Comparison of ENCODE assay signal across 8 cellular contexts in genomic region chr3:128489860-128490649, GRCh38. TPM values are rescaled to one million over a fixed set of nuclear protein-coding genes. Genes with fewer than 3 reads are reported as not detected.
DNase-seq lines count a peak whose midpoint lies in the region; ATAC-seq and TF ChIP-seq lines count a peak whose summit lies in the region.

No MANE protein-coding gene starts in this region.

- no peak overlapping the region for H2BK20ac ChIP-seq in H9 (ENCODE audit: low read depth, low read length, poor library complexity, severe bottlenecking)

- DNase-seq in AG04450 (ENCODE audit: low read depth, low spot score) = no peak
- DNase-seq in H9 = peak; percentile 71
- DNase-seq in UCSD-AML1 (lab: John Stamatoyannopoulos, UW; ENCODE audit: unreplicated experiment) = peak; percentile 59
- peak in 1 of 2 donors; percentile 56 for DNase-seq in fibroblast of lung (ENCODE audit: low read depth in 2 of 2)
- DNase-seq in omental fat pad (ENCODE audit: low spot score) = peak; percentile 20
- DNase-seq in SW480 (ENCODE audit: low spot score) = no peak
- DNase-seq in hepatic stellate cell (ENCODE audit: low spot score) = no peak

- H3K18ac ChIP-seq in H9 (ENCODE audit: insufficient read length, low read depth, low read length) = no peak overlapping the region

- H2BK5ac ChIP-seq in H9 (ENCODE audit: insufficient read length, low read length) = no peak overlapping the region

- H4K8ac ChIP-seq in H9 (replicated peaks; ENCODE audit: insufficient read length, low read depth, low read length) = no peak overlapping the region

- H4K20me1 ChIP-seq in H9 (ENCODE audit: control insufficient read depth, insufficient read depth, insufficient read length) (peaks cover 5% of the 10 kb centered on the region), fibroblast of lung (ENCODE audit: control insufficient read depth, extremely low read depth, insufficient read depth, low read length) (no peaks in the 10 kb centered on the region)

- peaks cover 21% of the 10 kb centered on the region for H3K23me2 ChIP-seq in H9 (ENCODE audit: insufficient read length, low read depth, low read length, poor library complexity, severe bottlenecking)

- peaks cover 4 to 5% of the 10 kb centered on the region in 2 experiments; a peak in 4 of 5 replicates for H3K9me3 Mint-ChIP-seq in H9

- POLR2A ChIA-PET in AG04450 (lab: Yijun Ruan, JAX) = no interaction called here

- no peak overlapping the region for H3K56ac ChIP-seq in H9 (ENCODE audit: insufficient read length, low read depth, low read length)

- WGBS in H9 (ENCODE audit: extremely low coverage, insufficient read length, low lambda C conversion rate) = no CpG with 5 or more reads among the region's 69 CpGs

- H3K27ac ChIP-seq in AG04450 (ENCODE audit: low read depth, low read length) (peak overlapping the region; percentile 75), H9 (ENCODE audit: insufficient read length, low read depth, low read length) (no peak overlapping the region), fibroblast of lung (ENCODE audit: insufficient read depth, low read length) (peak overlapping the region; percentile 74)

- H3K79me1 ChIP-seq in H9 (ENCODE audit: insufficient read depth, low read depth, low read length, poor library complexity, severe bottlenecking) = no peaks in the 10 kb centered on the region

- no peaks in the 10 kb centered on the region; a peak in 1 of 7 replicates for H3K36me3 Mint-ChIP-seq in H9 (ENCODE audit: insufficient read depth in 1 of 3, low read depth in 3 of 3)

- peaks cover 99% of the 10 kb centered on the region for H3K27me3 Mint-ChIP-seq in H9 (ENCODE audit: low read depth)

- H3T11ph ChIP-seq in H9 (ENCODE audit: low read length) = no peak overlapping the region

- H3K27me3 ChIP-seq in AG04450 (ENCODE audit: control insufficient read depth, insufficient read depth, low read length) (peaks cover 2% of the 10 kb centered on the region), H9 (ENCODE audit: insufficient read depth, low read length) (peaks cover 89% of the 10 kb centered on the region), fibroblast of lung (ENCODE audit: control insufficient read depth, insufficient read depth, low read length) (peaks cover 58% of the 10 kb centered on the region)

- H3K9me3 ChIP-seq in AG04450 (ENCODE audit: control insufficient read depth, insufficient read depth, low read length) (no peaks in the 10 kb centered on the region; the same call in 1 of the 2 replicates), H9 (ENCODE audit: control insufficient read depth, low read depth, low read length) (no peaks in the 10 kb centered on the region), fibroblast of lung (ENCODE audit: control insufficient read depth, insufficient read depth, low read depth, low read length) (no peaks in the 10 kb centered on the region)

- no peak overlapping the region for H2AK5ac ChIP-seq in H9 (ENCODE audit: insufficient read length, low read length)

- peak overlapping the region; percentile 56 to 81 for H3K4me3 Mint-ChIP-seq in H9

- H3K14ac ChIP-seq in H9 (ENCODE audit: insufficient read depth, low read length) = no peak overlapping the region

- peak overlapping the region; percentile 84 for H3K4me2 ChIP-seq in H9 (ENCODE audit: insufficient read depth, insufficient read length, low read length)
- H3K4me2 ChIP-seq in fibroblast of lung (ENCODE audit: extremely low read depth, insufficient read depth, low read length) = peak overlapping the region; percentile 82

- no peak overlapping the region for H4K91ac ChIP-seq in H9 (ENCODE audit: insufficient read length, low read depth, low read length)

- CTCF ChIA-PET in AG04450 (lab: Charles Lee) = interaction anchor here (1.3 to 1.4 kb wide), 2 partner anchors 7 to 64 kb away, joined by 5 to 7 read pairs; no protein-coding TSS in a partner anchor

- H3K27ac Mint-ChIP-seq in H9 = no peak overlapping the region

- H3K9ac ChIP-seq in H9 (ENCODE audit: extremely low read depth, insufficient read length, low read length) = no peak overlapping the region
- H3K9ac ChIP-seq in fibroblast of lung (ENCODE audit: insufficient read depth, low read length) = peak overlapping the region; percentile 72

- H3K4me1 Mint-ChIP-seq in H9 = peaks cover 30 to 55% of the 10 kb centered on the region in 2 experiments

- H3K36me3 ChIP-seq in fibroblast of lung (ENCODE audit: control insufficient read depth, insufficient read depth, low read length) = no peaks in the 10 kb centered on the region

- no peak overlapping the region for H2BK120ac ChIP-seq in H9 (ENCODE audit: low read depth, low read length, poor library complexity, severe bottlenecking)

- H3K4me3 ChIP-seq in AG04450 (ENCODE audit: low read depth, low read length) = peak overlapping the region; percentile 82
- H3K4me3 ChIP-seq in fibroblast of lung (replicated peaks in 1 of 4; ENCODE audit: control extremely low read depth in 1 of 4, insufficient read depth in 1 of 4, low read depth in 3 of 4, low read length in 4 of 4) = peak overlapping the region; percentile 28 to 76 (median 51)

- ATAC-seq in omental fat pad (ENCODE audit: low FRiP score) (no peak), GM18867 (IDR thresholded peaks at IDR 0.05; ENCODE audit: unreplicated experiment) (no peak)

- H2AFZ ChIP-seq in H9 (ENCODE audit: low read length) (no peak overlapping the region), fibroblast of lung (ENCODE audit: low read length) (peak overlapping the region; percentile 51)

- H2BK12ac ChIP-seq in H9 (ENCODE audit: insufficient read length, low read depth, low read length) = no peak overlapping the region

- peak; percentile 17; the same call in 1 of the 2 replicates for TF ChIP-seq CTCF in AG04450 (IDR thresholded peaks at IDR 0.05; ENCODE audit: low read depth, low read length)
- no peak; the same call in 2 of the 3 replicates for TF ChIP-seq CTCF in H9 (conservative IDR thresholded peaks at IDR 0.05)
- TF ChIP-seq CTCF in fibroblast of lung (conservative IDR thresholded peaks at IDR 0.05 in 1 of 2, IDR thresholded peaks at IDR 0.05 in 1 of 2; ENCODE audit: low read depth in 1 of 2, low read length in 2 of 2) = no peak
- peak in 1 of 3 donors; percentile 6 for TF ChIP-seq CTCF in omental fat pad (IDR thresholded peaks at IDR 0.05)

- no peaks in the 10 kb centered on the region for H3K79me2 ChIP-seq in H9 (ENCODE audit: insufficient read depth, low read length)
- H3K79me2 ChIP-seq in fibroblast of lung (ENCODE audit: control insufficient read depth, insufficient read depth, low read length) = peaks cover 18% of the 10 kb centered on the region

- H2BK15ac ChIP-seq in H9 (ENCODE audit: low read depth, low read length) = no peak overlapping the region

- no peak overlapping the region for H4K5ac ChIP-seq in H9 (ENCODE audit: insufficient read length, low read depth, low read length)

- H3K23ac ChIP-seq in H9 (ENCODE audit: insufficient read length, low read depth, low read length) = no peak overlapping the region

- no peak overlapping the region for H3K4ac ChIP-seq in H9 (ENCODE audit: low read depth, low read length)

- H3K4me1 ChIP-seq in H9 (ENCODE audit: insufficient read depth, low read length) = peaks cover 1% of the 10 kb centered on the region; the same call in 1 of the 2 replicates
- H3K4me1 ChIP-seq in fibroblast of lung (ENCODE audit: control insufficient read depth, extremely low read depth, insufficient read depth, low read length) = peaks cover 6% of the 10 kb centered on the region

RNA-seq across cellular contexts. Expression of gene GATA2, which starts 2.9 kb away (rescaled TPM):
- polyA plus RNA-seq in AG04450 (2011; rRNA removed) (4.8 and 6.1 TPM in 2 replicates), fibroblast of lung (3.2 and 4.0 TPM in 2 replicates)
- 4.2 and 4.9 TPM in 2 replicates for polyA minus RNA-seq in AG04450 (2011; rRNA and poly(A)+ RNA removed)
- total RNA-seq in H9 (2021) (1.9 and 2.7 TPM in 2 replicates), fibroblast of lung (0.51 and 0.83 TPM in 2 replicates), omental fat pad (10 to 100 TPM in 2 of 4 donors, 1 to 10 TPM in 2; 4.2 to 32.5 (median 9.0) TPM)
- polyA plus RNA-seq in fibroblast of lung (2012) = 6.2 and 9.3 TPM in 2 replicates
- polyA minus RNA-seq in fibroblast of lung (ENCODE audit: low replicate concordance) = 4.3 and 4.9 TPM in 2 replicates

RNA-seq across cellular contexts. Expression of gene DNAJB8, which starts 23.4 kb away (rescaled TPM):
- polyA plus RNA-seq in AG04450 (2011; rRNA removed) (not detected in 2 replicates), fibroblast of lung (not detected in 2 replicates)
- polyA minus RNA-seq in AG04450 (2011; rRNA and poly(A)+ RNA removed) = not detected in 2 replicates
- total RNA-seq in H9 (2021) (not detected in 2 replicates), fibroblast of lung (not detected in 2 replicates), omental fat pad (not detected)
- not detected in 2 replicates for polyA plus RNA-seq in fibroblast of lung (2012)
- not detected in 2 replicates for polyA minus RNA-seq in fibroblast of lung (ENCODE audit: low replicate concordance)

Comparison
In these comparisons a context has a peak if more than half of its experiments do, and no peak if none do; other contexts are left out.
1. DNase-seq: peak in H9 (single experiment), UCSD-AML1 (single experiment) and omental fat pad (single experiment); none in AG04450 (single experiment), SW480 (single experiment) and hepatic stellate cell (single experiment).